Comparison of ENCODE assay signal across 12 cellular contexts in the genomic region with DNA sequence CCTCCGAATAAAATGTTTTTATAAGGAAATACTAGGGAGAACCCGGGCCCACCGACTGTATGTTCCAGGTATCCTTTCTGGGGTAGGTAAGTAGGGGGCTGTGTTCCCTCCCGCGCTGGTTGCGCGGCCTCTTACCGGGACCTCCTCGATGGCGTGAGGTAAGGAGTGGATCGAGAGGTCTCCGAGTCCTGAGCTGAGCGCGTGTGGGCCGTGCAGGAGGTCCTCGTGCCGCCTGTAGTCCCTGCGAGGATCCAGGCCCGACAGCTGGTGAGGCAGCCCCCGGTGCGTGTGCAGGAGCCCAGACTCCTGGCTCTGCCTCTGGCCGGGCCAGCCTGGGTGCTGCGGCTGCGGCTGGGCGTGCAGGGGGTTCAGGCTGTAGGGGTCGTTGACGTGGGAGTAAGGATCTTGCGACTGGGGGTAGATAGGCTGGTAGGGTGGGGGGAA. TPM values are rescaled to one million over a fixed set of nuclear protein-coding genes. Genes with fewer than 3 reads are reported as not detected.
A peak's percentile ranks its signal among the peaks of the same experiment; 100 is the strongest.
DNase-seq lines count a peak whose midpoint lies in the region; ATAC-seq and TF ChIP-seq lines count a peak whose summit lies in the region.
"Had no signal": no experiment of that assay in that cellular context is flagged by ENCODE, and none has a peak within 500 bp of the region (broad histone marks: within the 10 kb centered on the region; RNA-seq: fewer than 3 reads in every experiment).

No MANE protein-coding gene starts in this region.

- TF ChIP-seq CTCF in glutamatergic neuron (IDR thresholded peaks at IDR 0.05; ENCODE audit: partially characterized antibody, unreplicated experiment), result no peak
- no peak for TF ChIP-seq CTCF in suprapubic skin (IDR thresholded peaks at IDR 0.05)

- peaks cover 7% of the 10 kb centered on the region for H3K36me3 Mint-ChIP-seq in activated T-cell treated with anti-CD3 and anti-CD28 coated beads, Interleukin-2, amount 50 U/mL, for 24 hours (ENCODE audit: low read depth)
- peaks cover 5% of the 10 kb centered on the region for H3K36me3 Mint-ChIP-seq in glutamatergic neuron (ENCODE audit: unreplicated experiment)

- H3K27me3 ChIP-seq in SJCRH30 (no peaks in the 10 kb centered on the region), suprapubic skin (peaks cover 64% of the 10 kb centered on the region)

- H3K4me3 ChIP-seq in SJCRH30 (peak overlapping the region; percentile 76), suprapubic skin (peak overlapping the region; percentile 83)

- no peak for DNase-seq in activated T-cell treated with anti-CD3 and anti-CD28 coated beads, Interleukin-2, amount 50 U/mL, for 24 hours
- DNase-seq in activated T-cell treated with anti-CD3 and anti-CD28 coated beads, Interleukin-2, amount 50 U/mL, for 48 hours, result no peak
- peak; percentile 40 to 52 for DNase-seq in SJCRH30
- no peak for DNase-seq in glutamatergic neuron
- no peak for DNase-seq in suprapubic skin (ENCODE audit: low spot score in 2 of 2)
- no peak for DNase-seq in activated CD4-positive, CD25-positive, alpha-beta regulatory T cell treated with anti-CD3 and anti-CD28 coated beads, Interleukin-2, amount 50 U/mL, for 72 hours
- no peak for DNase-seq in AG08396 (ENCODE audit: low spot score)
- DNase-seq: cortex of kidney, NCI-H1436 treated with DMSO at 0.1 percent for 48 hours had no signal

- H3K4me1 Mint-ChIP-seq in activated T-cell treated with anti-CD3 and anti-CD28 coated beads, Interleukin-2, amount 50 U/mL, for 24 hours (ENCODE audit: low read depth), result peaks cover 37% of the 10 kb centered on the region
- H3K4me1 Mint-ChIP-seq in glutamatergic neuron (ENCODE audit: low read depth, unreplicated experiment), result peaks cover 19% of the 10 kb centered on the region

- no peak for TF ChIP-seq POLR2A in suprapubic skin (IDR thresholded peaks at IDR 0.05)

- peaks cover 30% of the 10 kb centered on the region for H3K9me3 Mint-ChIP-seq in activated T-cell treated with anti-CD3 and anti-CD28 coated beads, Interleukin-2, amount 50 U/mL, for 24 hours
- H3K9me3 Mint-ChIP-seq in glutamatergic neuron (ENCODE audit: unreplicated experiment), result peaks cover 21% of the 10 kb centered on the region

- peaks cover 24% of the 10 kb centered on the region for H3K36me3 ChIP-seq in SJCRH30
- no peaks in the 10 kb centered on the region for H3K36me3 ChIP-seq in suprapubic skin
- H3K36me3 ChIP-seq: BLaER1 treated with 17β-estradiol and CSF1 and Interleukin-3, amounts not matched to agents 10 nM and 100 nM had no signal

- no peaks in the 10 kb centered on the region; the same call in 1 of the 2 replicates for H3K4me1 ChIP-seq in SJCRH30
- H3K4me1 ChIP-seq in suprapubic skin, result peaks cover 54% of the 10 kb centered on the region

- no peak for ATAC-seq in GM19035 (IDR thresholded peaks at IDR 0.05; ENCODE audit: unreplicated experiment)

- no peak overlapping the region for H3K4me3 Mint-ChIP-seq in activated T-cell treated with anti-CD3 and anti-CD28 coated beads, Interleukin-2, amount 50 U/mL, for 24 hours
- peak overlapping the region; percentile 57 for H3K4me3 Mint-ChIP-seq in glutamatergic neuron (ENCODE audit: unreplicated experiment)

- H3K27ac ChIP-seq in SJCRH30 (peak overlapping the region; percentile 93), suprapubic skin (peak overlapping the region; percentile 98)
- H3K27ac ChIP-seq: BLaER1 treated with 17β-estradiol and CSF1 and Interleukin-3, amounts not matched to agents 10 nM and 100 nM had no signal

- H3K27ac Mint-ChIP-seq in activated T-cell treated with anti-CD3 and anti-CD28 coated beads, Interleukin-2, amount 50 U/mL, for 24 hours, result peak overlapping the region; percentile 40
- H3K27ac Mint-ChIP-seq in glutamatergic neuron (ENCODE audit: unreplicated experiment), result no peak overlapping the region

- H3K9me3 ChIP-seq in SJCRH30 (replicated peaks), result no peaks in the 10 kb centered on the region
- no peaks in the 10 kb centered on the region for H3K9me3 ChIP-seq in suprapubic skin

- H3K27me3 Mint-ChIP-seq in activated T-cell treated with anti-CD3 and anti-CD28 coated beads, Interleukin-2, amount 50 U/mL, for 24 hours, result peaks cover 93% of the 10 kb centered on the region
- peaks cover 39% of the 10 kb centered on the region for H3K27me3 Mint-ChIP-seq in glutamatergic neuron (ENCODE audit: unreplicated experiment)

- no peak for TF ChIP-seq EP300 in suprapubic skin (IDR thresholded peaks at IDR 0.05)

- WGBS in suprapubic skin, result 7% methylated on average over 5 of the region's 28 CpGs

RNA-seq across cellular contexts. Expression of gene TFAP2A, which starts 5.1 kb away (rescaled TPM):
- 8.3 and 10.6 TPM in 2 replicates for total RNA-seq in SJCRH30 (2014; rRNA removed; shearing (Covaris generic))
- total RNA-seq in glutamatergic neuron (ENCODE audit: unreplicated experiment) (0.32 TPM), suprapubic skin (100 to 1,000 TPM in 1 of 4 donors, 10 to 100 TPM in 3; 86.7 to 135 (median 91.9) TPM)
- total RNA-seq: omental fat pad had no signal

Comparison
In these comparisons a context has a peak if more than half of its experiments do, and no peak if none do; other contexts are left out.
1. DNase-seq: peak in SJCRH30 (2 of 2); none in activated T-cell treated with anti-CD3 and anti-CD28 coated beads, Interleukin-2, amount 50 U/mL, for 24 hours (single experiment), activated T-cell treated with anti-CD3 and anti-CD28 coated beads, Interleukin-2, amount 50 U/mL, for 48 hours (0 of 2), glutamatergic neuron (single experiment), suprapubic skin (0 of 2), activated CD4-positive, CD25-positive, alpha-beta regulatory T cell treated with anti-CD3 and anti-CD28 coated beads, Interleukin-2, amount 50 U/mL, for 72 hours (single experiment) and AG08396 (single experiment).